Comparison of ENCODE assay signal across 7 cellular contexts in genomic region chr10:45882874-45883273, GRCh38. TPM values are rescaled to one million over a fixed set of nuclear protein-coding genes. Genes with fewer than 3 reads are reported as not detected.
DNase-seq lines count a peak whose midpoint lies in the region; TF ChIP-seq lines count a peak whose summit lies in the region.
"Not testable (repeated sequence)": the region's sequence is repeated elsewhere in the genome, so short reads cannot be mapped to it uniquely, and the experiment has no call there.

No MANE protein-coding gene starts in this region.

- in situ Hi-C loops in GM23248 (cut with MboI), result not testable (repeated sequence)

- not testable (repeated sequence) for H3K36me3 ChIP-seq in GM23248 (ENCODE audit: low read depth)

- not testable (repeated sequence) for H3K4me3 ChIP-seq in AG10803 (ENCODE audit: low read length); GM23248; epithelial cell of esophagus (ENCODE audit: low read length)

- not testable (repeated sequence) for H3K79me2 ChIP-seq in GM23248 (ENCODE audit: insufficient read depth)

- H3K4me1 ChIP-seq in GM23248 (ENCODE audit: insufficient read depth), result not testable (repeated sequence)

- H3F3A ChIP-seq in GM23248 (ENCODE audit: insufficient read depth), result not testable (repeated sequence)

- not testable (repeated sequence) for H3K4me2 ChIP-seq in GM23248 (ENCODE audit: unreplicated experiment)

- TF ChIP-seq CTCF in AG10803 (conservative IDR thresholded peaks at IDR 0.05; ENCODE audit: low read length); epithelial cell of esophagus (IDR thresholded peaks at IDR 0.05; ENCODE audit: insufficient read depth, low read depth, low read length, missing control alignments): not testable (repeated sequence)

- H3K9me2 ChIP-seq in GM23248 (ENCODE audit: insufficient read depth), result not testable (repeated sequence)

- H3K9me3 ChIP-seq in GM23248 (ENCODE audit: low read depth), result not testable (repeated sequence)

- H3K27ac ChIP-seq in GM23248, result not testable (repeated sequence)

- H4K20me1 ChIP-seq in GM23248 (ENCODE audit: insufficient read depth), result not testable (repeated sequence)

- peak; percentile 0 for DNase-seq in AG10803 (ENCODE audit: low read depth)
- peak; percentile 18 for DNase-seq in GM23248
- peak; percentile 3 for DNase-seq in M059J (ENCODE audit: low read depth)
- DNase-seq in SK-N-DZ (ENCODE audit: low spot score), result peak; percentile 38
- peak; percentile 0 for DNase-seq in astrocyte of the hippocampus (ENCODE audit: low read depth, low spot score)
- DNase-seq in epithelial cell of esophagus (ENCODE audit: low read depth), result peak; percentile 0
- DNase-seq in iris pigment epithelial cell (ENCODE audit: low read depth), result peak; percentile 3

- 10 to 14% methylated on average over 2 of the region's 2 CpGs for WGBS in GM23248 (ENCODE audit: low coverage in 1 of 2, low lambda C conversion rate in 2 of 2, missing lambda C conversion rate in 2 of 2), 2 experiments

- not testable (repeated sequence) for H3K9ac ChIP-seq in GM23248

- not testable (repeated sequence) for H3K27me3 ChIP-seq in GM23248 (replicated peaks; ENCODE audit: insufficient read depth)

- not testable (repeated sequence) for H2AFZ ChIP-seq in GM23248

RNA-seq across cellular contexts. Expression of gene AGAP4, which starts 35.6 kb away (rescaled TPM):
- 7.7 and 13.3 TPM in 2 replicates for total RNA-seq in GM23248 (2014; rRNA removed; shearing (Covaris generic))
- polyA plus RNA-seq in GM23248 (2016; fragmentation: Nextera tagmentation; extraction: Ambion mirVana), result 3.1 and 5.3 TPM in 2 replicates
- 0.94 and 3.8 TPM in 2 replicates for total RNA-seq in M059J (2014; rRNA removed; shearing (Covaris generic))
- polyA plus RNA-seq in SK-N-DZ (2014; cell fraction: cytosol; rRNA removed), result 11.3 and 16.8 TPM in 2 replicates
- polyA plus RNA-seq in SK-N-DZ (2014; cell fraction: nucleus; rRNA removed), result 55.3 and 67.9 TPM in 2 replicates
